In genomic region chr16:70302745-70303144, GRCh38 we compare ENCODE assay signal across 21 cellular contexts. TPM values are rescaled to one million over a fixed set of nuclear protein-coding genes. Genes with fewer than 3 reads are reported as not detected.
DNase-seq lines count a peak whose midpoint lies in the region; ATAC-seq, FAIRE-seq and TF ChIP-seq lines count a peak whose summit lies in the region.
"Had no signal": no experiment of that assay in that cellular context is flagged by ENCODE, and none has a peak within 500 bp of the region (broad histone marks: within the 10 kb centered on the region; RNA-seq: fewer than 3 reads in every experiment).

No MANE protein-coding gene starts in this region.

- peaks cover 56% of the 10 kb centered on the region for H3K4me1 Mint-ChIP-seq in activated naive CD4-positive, alpha-beta T cell treated with anti-CD3 and anti-CD28 coated beads, Interleukin-2, amount 50 U/mL, for 24 hours
- peaks cover 34 to 56% of the 10 kb centered on the region in 2 donors for H3K4me1 Mint-ChIP-seq in effector memory CD8-positive, alpha-beta T cell (ENCODE audit: low read depth in 2 of 2)

- intact Hi-C loops in kidney (cut with DNase I), result no loop called here

- H3K79me2 ChIP-seq in Loucy (ENCODE audit: insufficient read depth, low read length), result peaks cover 79% of the 10 kb centered on the region

- H3K9me3 Mint-ChIP-seq in activated naive CD4-positive, alpha-beta T cell treated with anti-CD3 and anti-CD28 coated beads, Interleukin-2, amount 50 U/mL, for 24 hours, result peaks cover 10% of the 10 kb centered on the region
- H3K9me3 Mint-ChIP-seq in effector memory CD8-positive, alpha-beta T cell, result peaks cover 0 to 1% of the 10 kb centered on the region in 2 donors

- ATAC-seq in effector memory CD8-positive, alpha-beta T cell (replicated peaks), result no peak
- ATAC-seq in HG03439 (IDR thresholded peaks at IDR 0.05; ENCODE audit: unreplicated experiment), result no peak
- ATAC-seq in GM19463 (IDR thresholded peaks at IDR 0.05; ENCODE audit: unreplicated experiment), result no peak

- no peak for FAIRE-seq in kidney (lab: Jason Lieb, UNC)

- H2AFZ ChIP-seq in Loucy (ENCODE audit: low read length), result no peak overlapping the region

- peak overlapping the region; percentile 35 for H3K27ac Mint-ChIP-seq in activated naive CD4-positive, alpha-beta T cell treated with anti-CD3 and anti-CD28 coated beads, Interleukin-2, amount 50 U/mL, for 24 hours
- H3K27ac Mint-ChIP-seq in effector memory CD8-positive, alpha-beta T cell, result peak overlapping the region; percentile 6 to 98
- H3K27ac Mint-ChIP-seq: H9 had no signal

- TF ChIP-seq CTCF in Loucy (conservative IDR thresholded peaks at IDR 0.05; ENCODE audit: low read length), result no peak
- TF ChIP-seq CTCF in kidney (IDR thresholded peaks at IDR 0.05; ENCODE audit: borderline replicate concordance, extremely low read depth, insufficient read depth), result no peak

- H3K9me2 ChIP-seq in Loucy (replicated peaks; ENCODE audit: low read depth, low read length), result no peaks in the 10 kb centered on the region

- no peaks in the 10 kb centered on the region for H3F3A ChIP-seq in Loucy (ENCODE audit: low read depth)

- no peaks in the 10 kb centered on the region for H3K27me3 Mint-ChIP-seq in activated naive CD4-positive, alpha-beta T cell treated with anti-CD3 and anti-CD28 coated beads, Interleukin-2, amount 50 U/mL, for 24 hours
- H3K27me3 Mint-ChIP-seq in effector memory CD8-positive, alpha-beta T cell, result no peaks in the 10 kb centered on the region

- no peak for DNase-seq in activated naive CD4-positive, alpha-beta T cell (lab: John Stamatoyannopoulos, UW)
- DNase-seq in effector memory CD8-positive, alpha-beta T cell, result no peak
- DNase-seq in AML-193 (lab: John Stamatoyannopoulos, UW), result no peak
- no peak for DNase-seq in kidney
- DNase-seq: 8988T; BE2C; DMS79 treated with DMSO at 0.1 percent for 48 hours; H9; IMR-90; Karpas-422; MM.1S; NCI-H1092; NCI-H510A; NCI-H748 treated with DMSO at 0.1 percent for 48 hours; NK-92 treated with Interleukin-12 subunit alpha and Interleukin-12 subunit beta, amount 100 ng/mL, for 24 hours; Right ventricle myocardium superior had no signal

- H3K4me2 ChIP-seq in Loucy (ENCODE audit: low read depth, low read length, poor library complexity, severe bottlenecking), result peak overlapping the region; percentile 56

- no peak overlapping the region for H3K27ac ChIP-seq in kidney (ENCODE audit: low read depth in 2 of 2, low read length in 2 of 2)
- H3K27ac ChIP-seq: HL-60 had no signal

- no peaks in the 10 kb centered on the region for H3K27me3 ChIP-seq in Loucy (ENCODE audit: insufficient read depth, low read length, poor library complexity, severe bottlenecking)
- H3K27me3 ChIP-seq: BE2C had no signal

- peaks cover 14% of the 10 kb centered on the region for H3K36me3 Mint-ChIP-seq in activated naive CD4-positive, alpha-beta T cell treated with anti-CD3 and anti-CD28 coated beads, Interleukin-2, amount 50 U/mL, for 24 hours
- peaks cover 21% of the 10 kb centered on the region for H3K36me3 Mint-ChIP-seq in effector memory CD8-positive, alpha-beta T cell (ENCODE audit: insufficient read depth)

- no peak overlapping the region for H3K4me3 Mint-ChIP-seq in activated naive CD4-positive, alpha-beta T cell treated with anti-CD3 and anti-CD28 coated beads, Interleukin-2, amount 50 U/mL, for 24 hours
- no peak overlapping the region for H3K4me3 Mint-ChIP-seq in effector memory CD8-positive, alpha-beta T cell
- H3K4me3 Mint-ChIP-seq: H9 had no signal

- H3K4me3 ChIP-seq in Loucy (ENCODE audit: low read length, poor library complexity, severe bottlenecking) (peak overlapping the region; percentile 41), kidney (ENCODE audit: low read length in 2 of 2) (no peak overlapping the region)

- H3K9me3 ChIP-seq in Loucy (ENCODE audit: insufficient read depth, low read depth, low read length), result 0 out of 2 replicates have a peak, but pooled peaks cover 6% of the 10 kb centered on the region
- H3K9me3 ChIP-seq in kidney (ENCODE audit: control insufficient read depth in 1 of 2, low read length in 2 of 2), result peaks cover 0 to 4% of the 10 kb centered on the region in 2 donors
- H3K9me3 ChIP-seq: BE2C had no signal

- H3K9ac ChIP-seq in Loucy (ENCODE audit: low read depth, low read length, poor library complexity, severe bottlenecking) (no peak overlapping the region), kidney (ENCODE audit: low read length in 2 of 2) (no peak overlapping the region)

- H3K36me3 ChIP-seq in Loucy (ENCODE audit: insufficient read depth, low read length) (no peaks in the 10 kb centered on the region), kidney (ENCODE audit: control insufficient read depth in 1 of 2, insufficient read depth in 2 of 2, low read length in 2 of 2) (no peaks in the 10 kb centered on the region)

- peaks cover 27% of the 10 kb centered on the region for H3K4me1 ChIP-seq in Loucy (ENCODE audit: insufficient read depth, low read length, poor library complexity, severe bottlenecking)
- H3K4me1 ChIP-seq in kidney (ENCODE audit: control insufficient read depth in 1 of 2, insufficient read depth in 1 of 2, low read depth in 1 of 2, low read length in 2 of 2), result peaks cover 2 to 12% of the 10 kb centered on the region in 2 donors
- H3K4me1 ChIP-seq: BE2C had no signal

- no peaks in the 10 kb centered on the region for H4K20me1 ChIP-seq in Loucy (ENCODE audit: insufficient read depth, low read length, poor library complexity, severe bottlenecking)

RNA-seq across cellular contexts. Expression of gene DDX19B, which starts 3.8 kb away (rescaled TPM):
- 33.4 TPM for total RNA-seq in kidney
- polyA plus RNA-seq in kidney (ENCODE audit: insufficient read depth, low read depth, low replicate concordance), result 25.6 TPM

RNA-seq across cellular contexts. Expression of gene AARS1, which starts 13.4 kb away (rescaled TPM):
- 111 TPM for total RNA-seq in kidney
- polyA plus RNA-seq in kidney (ENCODE audit: insufficient read depth, low read depth, low replicate concordance), result 58.2 TPM

RNA-seq across cellular contexts. Expression of gene DDX19A, which starts 44.0 kb away (rescaled TPM):
- 34.8 TPM for total RNA-seq in kidney
- 19.8 TPM for polyA plus RNA-seq in kidney (ENCODE audit: insufficient read depth, low read depth, low replicate concordance)

RNA-seq across cellular contexts. Expression of gene EXOSC6, which starts 51.0 kb away (rescaled TPM):
- 22.6 TPM for total RNA-seq in kidney
- polyA plus RNA-seq in kidney (ENCODE audit: insufficient read depth, low read depth, low replicate concordance), result 13.1 TPM
